8 cellular contexts compared by ENCODE assay signal in genomic region chrX:12984629-12985303, GRCh38. TPM values are rescaled to one million over a fixed set of nuclear protein-coding genes. Genes with fewer than 3 reads are reported as not detected.
A peak's percentile ranks its signal among the peaks of the same experiment; 100 is the strongest.
DNase-seq lines count a peak whose midpoint lies in the region; ATAC-seq and TF ChIP-seq lines count a peak whose summit lies in the region.

No MANE protein-coding gene starts in this region.

- no peak for TF ChIP-seq CTCF in Calu3 (IDR thresholded peaks at IDR 0.05; ENCODE audit: unreplicated experiment)
- TF ChIP-seq CTCF in chondrocyte (IDR thresholded peaks at IDR 0.05): no peak

- DNase-seq in Calu3 (peak; percentile 85), SW480 (ENCODE audit: low spot score) (peak; percentile 79), chondrocyte (ENCODE audit: low spot score) (no peak), cerebellum (ENCODE audit: low spot score) (no peak), NCI-H446 treated with DMSO at 0.1 percent for 48 hours (lab: John Stamatoyannopoulos, UW) (no peak)
- DNase-seq in stimulated activated naive CD4-positive, alpha-beta T cell (lab: John Stamatoyannopoulos, UW): peak; percentile 28 to 66 (median 47)

- ATAC-seq in GM19467 (IDR thresholded peaks at IDR 0.05; ENCODE audit: unreplicated experiment) (peak; percentile 60), HG03520 (IDR thresholded peaks at IDR 0.05; ENCODE audit: unreplicated experiment) (peak; percentile 65)

- H3K36me3 Mint-ChIP-seq in Calu3 (ENCODE audit: insufficient read depth, unreplicated experiment) (peaks cover 39% of the 10 kb centered on the region), chondrocyte (ENCODE audit: low read depth) (peaks cover 2% of the 10 kb centered on the region)

- BruUV-seq in Calu3 (replicated peaks; lab: Mats Ljungman, UMichigan): no TSS peak

- H3K27me3 Mint-ChIP-seq in Calu3 (ENCODE audit: unreplicated experiment) (no peaks in the 10 kb centered on the region), chondrocyte (ENCODE audit: low read depth) (no peaks in the 10 kb centered on the region)

- H3K4me3 Mint-ChIP-seq in Calu3 (ENCODE audit: low read depth, unreplicated experiment) (peak overlapping the region; percentile 31), chondrocyte (ENCODE audit: unreplicated experiment) (no peak overlapping the region)

- intact Hi-C loops in Calu3 (cut with micrococcal nuclease; ENCODE audit: unreplicated experiment): loop anchor here (2.0 to 5.0 kb wide), 6 partner anchors 44 to 502 kb away; no protein-coding TSS in a partner anchor

- peaks cover 64% of the 10 kb centered on the region for H3K4me1 Mint-ChIP-seq in Calu3 (ENCODE audit: low read depth, unreplicated experiment)
- H3K4me1 Mint-ChIP-seq in chondrocyte (ENCODE audit: low read depth): peaks cover 41% of the 10 kb centered on the region

- CTCF ChIA-PET in Calu3 (lab: Charles Lee): interaction anchor here (0.7 to 1.7 kb wide), 4 partner anchors 38 to 546 kb away, joined by 3 to 6 read pairs (median 3); no protein-coding TSS in a partner anchor

- H3K27ac Mint-ChIP-seq in Calu3 (ENCODE audit: unreplicated experiment) (peak overlapping the region; percentile 89), chondrocyte (ENCODE audit: unreplicated experiment) (peak overlapping the region; percentile 69)

- H3K9me3 Mint-ChIP-seq in Calu3 (ENCODE audit: low read depth, unreplicated experiment) (peaks cover 9% of the 10 kb centered on the region), chondrocyte (ENCODE audit: low read depth) (peaks cover 15% of the 10 kb centered on the region)

RNA-seq across cellular contexts. Expression of gene TMSB4X, which starts 9.9 kb away (rescaled TPM):
- total RNA-seq in Calu3 (2022) (5,274 and 5,368 TPM in 2 replicates), chondrocyte (1,769 to 3,180 TPM (median 3,093 TPM) in 3 replicates), cerebellum (3,074 TPM)

RNA-seq across cellular contexts. Expression of gene FAM9C, which starts 59.7 kb away (rescaled TPM):
- total RNA-seq in Calu3 (2022) (not detected in 2 replicates), chondrocyte (not detected in 3 replicates), cerebellum (not detected)

Comparison
In these comparisons a context has a peak if more than half of its experiments do, and no peak if none do; other contexts are left out.
1. DNase-seq: peak in Calu3 (single experiment), SW480 (single experiment) and stimulated activated naive CD4-positive, alpha-beta T cell (6 of 6); none in chondrocyte (single experiment), cerebellum (single experiment) and NCI-H446 treated with DMSO at 0.1 percent for 48 hours (single experiment).